1 cellular context compared by ENCODE assay signal in the genomic region with DNA sequence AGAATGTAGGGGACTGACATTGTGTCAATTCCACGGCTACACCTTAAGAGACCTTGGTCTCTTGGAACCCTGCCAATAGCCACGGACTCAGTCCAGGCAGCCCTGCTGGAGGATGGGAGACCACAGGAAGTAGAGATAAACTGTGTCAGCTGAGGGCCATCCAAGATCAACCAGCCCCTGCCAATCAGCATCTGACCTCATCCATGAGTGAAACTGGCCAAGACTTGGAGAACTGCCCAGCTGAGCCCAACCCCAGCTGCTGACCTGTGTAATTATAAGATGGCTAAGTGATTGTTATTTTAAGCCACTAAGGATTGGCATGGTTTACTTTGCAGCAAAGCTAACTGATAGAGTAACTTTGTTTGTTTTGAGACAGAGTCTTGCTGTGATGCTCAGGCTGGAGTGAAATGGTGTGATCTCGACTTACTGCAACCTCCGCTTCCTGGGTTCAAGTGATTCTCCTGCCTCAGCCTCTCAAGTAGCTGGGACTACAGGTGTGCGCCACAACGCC.
A peak's percentile ranks its signal among the peaks of the same experiment; 100 is the strongest.
TF ChIP-seq lines count a peak whose summit lies in the region.

No MANE protein-coding gene starts in this region.

TF ChIP-seq in HEK293, 187 proteins besides CTCF, POLR2A, EP300 and RAD21 (continued from another document and continues in another):
- TF ChIP-seq ZNF121 (tag by site-specific recombination; IDR thresholded peaks at IDR 0.05) (no peak), BCL11A (tag by site-specific recombination; IDR thresholded peaks at IDR 0.05; ENCODE audit: low read depth) (no peak), REPIN1 (tag by site-specific recombination; IDR thresholded peaks at IDR 0.05; ENCODE audit: low read depth) (no peak), ZNF24 (tag by site-specific recombination; IDR thresholded peaks at IDR 0.05) (peak; percentile 60; the same call in 1 of the 2 replicates), ZNF548 (tag by site-specific recombination; IDR thresholded peaks at IDR 0.05) (no peak), ZNF544 (tag by site-specific recombination; IDR thresholded peaks at IDR 0.05) (no peak), ZNF792 (tag by site-specific recombination; IDR thresholded peaks at IDR 0.05) (no peak), ZNF585B (tag by site-specific recombination; IDR thresholded peaks at IDR 0.05) (no peak), ZNF239 (tag by site-specific recombination; IDR thresholded peaks at IDR 0.05) (no peak), SCRT1 (tag by site-specific recombination; IDR thresholded peaks at IDR 0.05; ENCODE audit: borderline replicate concordance) (0 out of 2 replicates have a peak, but pooled peaks have one; percentile 30), ZNF140 (tag by site-specific recombination; IDR thresholded peaks at IDR 0.05) (no peak), ZNF549 (tag by site-specific recombination; IDR thresholded peaks at IDR 0.05) (no peak), ZBTB7A (tag by site-specific recombination; IDR thresholded peaks at IDR 0.05; ENCODE audit: low read depth) (no peak), ZNF221 (tag by site-specific recombination; IDR thresholded peaks at IDR 0.05; ENCODE audit: borderline replicate concordance) (no peak; the same call in 1 of the 2 replicates), ZNF155 (tag by site-specific recombination; IDR thresholded peaks at IDR 0.05) (no peak), ZNF335 (tag by site-specific recombination; conservative IDR thresholded peaks at IDR 0.05) (no peak), ZNF561 (tag by site-specific recombination; IDR thresholded peaks at IDR 0.05; ENCODE audit: borderline replicate concordance) (no peak), ZNF600 (tag by site-specific recombination; IDR thresholded peaks at IDR 0.05) (peak; percentile 50; the same call in 1 of the 2 replicates), ZNF660 (tag by site-specific recombination; IDR thresholded peaks at IDR 0.05) (no peak), MZF1 (tag by site-specific recombination; IDR thresholded peaks at IDR 0.05; ENCODE audit: borderline replicate concordance) (no peak), ZNF341 (tag by site-specific recombination; IDR thresholded peaks at IDR 0.05; ENCODE audit: low read depth) (no peak), TRIM28 (IDR thresholded peaks at IDR 0.05; ENCODE audit: borderline replicate concordance, low read length) (peak; percentile 97), GLI4 (tag by site-specific recombination; IDR thresholded peaks at IDR 0.05) (no peak), ZNF623 (tag by site-specific recombination; IDR thresholded peaks at IDR 0.05) (no peak), ZNF248 (tag by site-specific recombination; IDR thresholded peaks at IDR 0.05) (no peak), ZNF837 (tag by site-specific recombination; IDR thresholded peaks at IDR 0.05) (no peak), ZNF670 (tag by site-specific recombination; IDR thresholded peaks at IDR 0.05; ENCODE audit: low read depth) (no peak), ZNF514 (tag by site-specific recombination; IDR thresholded peaks at IDR 0.05) (no peak), YY2 (tag by site-specific recombination; IDR thresholded peaks at IDR 0.05) (no peak), ZBTB20 (tag by site-specific recombination; IDR thresholded peaks at IDR 0.05) (no peak), ZNF571 (tag by site-specific recombination; IDR thresholded peaks at IDR 0.05) (no peak), ZNF23 (tag by site-specific recombination; IDR thresholded peaks at IDR 0.05; ENCODE audit: borderline replicate concordance) (no peak)
- TF ChIP-seq, protein P1, sequence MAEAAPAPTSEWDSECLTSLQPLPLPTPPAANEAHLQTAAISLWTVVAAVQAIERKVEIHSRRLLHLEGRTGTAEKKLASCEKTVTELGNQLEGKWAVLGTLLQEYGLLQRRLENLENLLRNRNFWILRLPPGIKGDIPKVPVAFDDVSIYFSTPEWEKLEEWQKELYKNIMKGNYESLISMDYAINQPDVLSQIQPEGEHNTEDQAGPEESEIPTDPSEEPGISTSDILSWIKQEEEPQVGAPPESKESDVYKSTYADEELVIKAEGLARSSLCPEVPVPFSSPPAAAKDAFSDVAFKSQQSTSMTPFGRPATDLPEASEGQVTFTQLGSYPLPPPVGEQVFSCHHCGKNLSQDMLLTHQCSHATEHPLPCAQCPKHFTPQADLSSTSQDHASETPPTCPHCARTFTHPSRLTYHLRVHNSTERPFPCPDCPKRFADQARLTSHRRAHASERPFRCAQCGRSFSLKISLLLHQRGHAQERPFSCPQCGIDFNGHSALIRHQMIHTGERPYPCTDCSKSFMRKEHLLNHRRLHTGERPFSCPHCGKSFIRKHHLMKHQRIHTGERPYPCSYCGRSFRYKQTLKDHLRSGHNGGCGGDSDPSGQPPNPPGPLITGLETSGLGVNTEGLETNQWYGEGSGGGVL (tag by site-specific recombination; IDR thresholded peaks at IDR 0.05) = no peak
- TF ChIP-seq, protein P2, sequence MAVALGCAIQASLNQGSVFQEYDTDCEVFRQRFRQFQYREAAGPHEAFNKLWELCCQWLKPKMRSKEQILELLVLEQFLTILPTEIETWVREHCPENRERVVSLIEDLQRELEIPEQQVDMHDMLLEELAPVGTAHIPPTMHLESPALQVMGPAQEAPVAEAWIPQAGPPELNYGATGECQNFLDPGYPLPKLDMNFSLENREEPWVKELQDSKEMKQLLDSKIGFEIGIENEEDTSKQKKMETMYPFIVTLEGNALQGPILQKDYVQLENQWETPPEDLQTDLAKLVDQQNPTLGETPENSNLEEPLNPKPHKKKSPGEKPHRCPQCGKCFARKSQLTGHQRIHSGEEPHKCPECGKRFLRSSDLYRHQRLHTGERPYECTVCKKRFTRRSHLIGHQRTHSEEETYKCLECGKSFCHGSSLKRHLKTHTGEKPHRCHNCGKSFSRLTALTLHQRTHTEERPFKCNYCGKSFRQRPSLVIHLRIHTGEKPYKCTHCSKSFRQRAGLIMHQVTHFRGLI (tag by site-specific recombination; IDR thresholded peaks at IDR 0.05) = peak; percentile 96
- TF ChIP-seq, protein P3, sequence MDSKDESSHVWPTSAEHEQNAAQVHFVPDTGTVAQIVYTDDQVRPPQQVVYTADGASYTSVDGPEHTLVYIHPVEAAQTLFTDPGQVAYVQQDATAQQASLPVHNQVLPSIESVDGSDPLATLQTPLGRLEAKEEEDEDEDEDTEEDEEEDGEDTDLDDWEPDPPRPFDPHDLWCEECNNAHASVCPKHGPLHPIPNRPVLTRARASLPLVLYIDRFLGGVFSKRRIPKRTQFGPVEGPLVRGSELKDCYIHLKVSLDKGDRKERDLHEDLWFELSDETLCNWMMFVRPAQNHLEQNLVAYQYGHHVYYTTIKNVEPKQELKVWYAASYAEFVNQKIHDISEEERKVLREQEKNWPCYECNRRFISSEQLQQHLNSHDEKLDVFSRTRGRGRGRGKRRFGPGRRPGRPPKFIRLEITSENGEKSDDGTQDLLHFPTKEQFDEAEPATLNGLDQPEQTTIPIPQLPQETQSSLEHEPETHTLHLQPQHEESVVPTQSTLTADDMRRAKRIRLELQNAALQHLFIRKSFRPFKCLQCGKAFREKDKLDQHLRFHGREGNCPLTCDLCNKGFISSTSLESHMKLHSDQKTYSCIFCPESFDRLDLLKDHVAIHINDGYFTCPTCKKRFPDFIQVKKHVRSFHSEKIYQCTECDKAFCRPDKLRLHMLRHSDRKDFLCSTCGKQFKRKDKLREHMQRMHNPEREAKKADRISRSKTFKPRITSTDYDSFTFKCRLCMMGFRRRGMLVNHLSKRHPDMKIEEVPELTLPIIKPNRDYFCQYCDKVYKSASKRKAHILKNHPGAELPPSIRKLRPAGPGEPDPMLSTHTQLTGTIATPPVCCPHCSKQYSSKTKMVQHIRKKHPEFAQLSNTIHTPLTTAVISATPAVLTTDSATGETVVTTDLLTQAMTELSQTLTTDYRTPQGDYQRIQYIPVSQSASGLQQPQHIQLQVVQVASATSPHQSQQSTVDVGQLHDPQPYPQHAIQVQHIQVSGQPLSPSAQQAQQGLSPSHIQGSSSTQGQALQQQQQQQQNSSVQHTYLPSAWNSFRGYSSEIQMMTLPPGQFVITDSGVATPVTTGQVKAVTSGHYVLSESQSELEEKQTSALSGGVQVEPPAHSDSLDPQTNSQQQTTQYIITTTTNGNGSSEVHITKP (tag by site-specific recombination; IDR thresholded peaks at IDR 0.05) = peak; percentile 21; the same call in 1 of the 2 replicates
- TF ChIP-seq, protein P4, sequence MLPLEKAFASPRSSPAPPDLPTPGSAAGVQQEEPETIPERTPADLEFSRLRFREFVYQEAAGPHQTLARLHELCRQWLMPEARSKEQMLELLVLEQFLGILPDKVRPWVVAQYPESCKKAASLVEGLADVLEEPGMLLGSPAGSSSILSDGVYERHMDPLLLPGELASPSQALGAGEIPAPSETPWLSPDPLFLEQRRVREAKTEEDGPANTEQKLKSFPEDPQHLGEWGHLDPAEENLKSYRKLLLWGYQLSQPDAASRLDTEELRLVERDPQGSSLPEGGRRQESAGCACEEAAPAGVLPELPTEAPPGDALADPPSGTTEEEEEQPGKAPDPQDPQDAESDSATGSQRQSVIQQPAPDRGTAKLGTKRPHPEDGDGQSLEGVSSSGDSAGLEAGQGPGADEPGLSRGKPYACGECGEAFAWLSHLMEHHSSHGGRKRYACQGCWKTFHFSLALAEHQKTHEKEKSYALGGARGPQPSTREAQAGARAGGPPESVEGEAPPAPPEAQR (tag by site-specific recombination; IDR thresholded peaks at IDR 0.05) = no peak
- TF ChIP-seq, protein P5, sequence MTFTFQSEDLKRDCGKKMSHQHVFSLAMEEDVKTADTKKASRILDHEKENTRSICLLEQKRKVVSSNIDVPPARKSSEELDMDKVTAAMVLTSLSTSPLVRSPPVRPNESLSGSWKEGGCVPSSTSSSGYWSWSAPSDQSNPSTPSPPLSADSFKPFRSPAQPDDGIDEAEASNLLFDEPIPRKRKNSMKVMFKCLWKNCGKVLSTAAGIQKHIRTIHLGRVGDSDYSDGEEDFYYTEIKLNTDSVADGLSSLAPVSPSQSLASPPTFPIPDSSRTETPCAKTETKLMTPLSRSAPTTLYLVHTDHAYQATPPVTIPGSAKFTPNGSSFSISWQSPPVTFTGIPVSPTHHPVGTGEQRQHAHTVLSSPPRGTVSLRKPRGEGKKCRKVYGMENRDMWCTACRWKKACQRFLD (tag by site-specific recombination; IDR thresholded peaks at IDR 0.05) = no peak
- TF ChIP-seq, protein P6, sequence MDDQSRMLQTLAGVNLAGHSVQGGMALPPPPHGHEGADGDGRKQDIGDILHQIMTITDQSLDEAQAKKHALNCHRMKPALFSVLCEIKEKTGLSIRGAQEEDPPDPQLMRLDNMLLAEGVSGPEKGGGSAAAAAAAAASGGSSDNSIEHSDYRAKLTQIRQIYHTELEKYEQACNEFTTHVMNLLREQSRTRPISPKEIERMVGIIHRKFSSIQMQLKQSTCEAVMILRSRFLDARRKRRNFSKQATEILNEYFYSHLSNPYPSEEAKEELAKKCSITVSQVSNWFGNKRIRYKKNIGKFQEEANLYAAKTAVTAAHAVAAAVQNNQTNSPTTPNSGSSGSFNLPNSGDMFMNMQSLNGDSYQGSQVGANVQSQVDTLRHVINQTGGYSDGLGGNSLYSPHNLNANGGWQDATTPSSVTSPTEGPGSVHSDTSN (CRISPR knock-in tag; IDR thresholded peaks at IDR 0.05) = no peak
- TF ChIP-seq, protein P7, sequence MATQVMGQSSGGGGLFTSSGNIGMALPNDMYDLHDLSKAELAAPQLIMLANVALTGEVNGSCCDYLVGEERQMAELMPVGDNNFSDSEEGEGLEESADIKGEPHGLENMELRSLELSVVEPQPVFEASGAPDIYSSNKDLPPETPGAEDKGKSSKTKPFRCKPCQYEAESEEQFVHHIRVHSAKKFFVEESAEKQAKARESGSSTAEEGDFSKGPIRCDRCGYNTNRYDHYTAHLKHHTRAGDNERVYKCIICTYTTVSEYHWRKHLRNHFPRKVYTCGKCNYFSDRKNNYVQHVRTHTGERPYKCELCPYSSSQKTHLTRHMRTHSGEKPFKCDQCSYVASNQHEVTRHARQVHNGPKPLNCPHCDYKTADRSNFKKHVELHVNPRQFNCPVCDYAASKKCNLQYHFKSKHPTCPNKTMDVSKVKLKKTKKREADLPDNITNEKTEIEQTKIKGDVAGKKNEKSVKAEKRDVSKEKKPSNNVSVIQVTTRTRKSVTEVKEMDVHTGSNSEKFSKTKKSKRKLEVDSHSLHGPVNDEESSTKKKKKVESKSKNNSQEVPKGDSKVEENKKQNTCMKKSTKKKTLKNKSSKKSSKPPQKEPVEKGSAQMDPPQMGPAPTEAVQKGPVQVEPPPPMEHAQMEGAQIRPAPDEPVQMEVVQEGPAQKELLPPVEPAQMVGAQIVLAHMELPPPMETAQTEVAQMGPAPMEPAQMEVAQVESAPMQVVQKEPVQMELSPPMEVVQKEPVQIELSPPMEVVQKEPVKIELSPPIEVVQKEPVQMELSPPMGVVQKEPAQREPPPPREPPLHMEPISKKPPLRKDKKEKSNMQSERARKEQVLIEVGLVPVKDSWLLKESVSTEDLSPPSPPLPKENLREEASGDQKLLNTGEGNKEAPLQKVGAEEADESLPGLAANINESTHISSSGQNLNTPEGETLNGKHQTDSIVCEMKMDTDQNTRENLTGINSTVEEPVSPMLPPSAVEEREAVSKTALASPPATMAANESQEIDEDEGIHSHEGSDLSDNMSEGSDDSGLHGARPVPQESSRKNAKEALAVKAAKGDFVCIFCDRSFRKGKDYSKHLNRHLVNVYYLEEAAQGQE (tag by site-specific recombination; IDR thresholded peaks at IDR 0.05) = no peak
- TF ChIP-seq, protein P8, sequence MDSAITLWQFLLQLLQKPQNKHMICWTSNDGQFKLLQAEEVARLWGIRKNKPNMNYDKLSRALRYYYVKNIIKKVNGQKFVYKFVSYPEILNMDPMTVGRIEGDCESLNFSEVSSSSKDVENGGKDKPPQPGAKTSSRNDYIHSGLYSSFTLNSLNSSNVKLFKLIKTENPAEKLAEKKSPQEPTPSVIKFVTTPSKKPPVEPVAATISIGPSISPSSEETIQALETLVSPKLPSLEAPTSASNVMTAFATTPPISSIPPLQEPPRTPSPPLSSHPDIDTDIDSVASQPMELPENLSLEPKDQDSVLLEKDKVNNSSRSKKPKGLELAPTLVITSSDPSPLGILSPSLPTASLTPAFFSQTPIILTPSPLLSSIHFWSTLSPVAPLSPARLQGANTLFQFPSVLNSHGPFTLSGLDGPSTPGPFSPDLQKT (IDR thresholded peaks at IDR 0.05; ENCODE audit: borderline replicate concordance, low read depth, low read length) = no peak
- TF ChIP-seq, protein P9, sequence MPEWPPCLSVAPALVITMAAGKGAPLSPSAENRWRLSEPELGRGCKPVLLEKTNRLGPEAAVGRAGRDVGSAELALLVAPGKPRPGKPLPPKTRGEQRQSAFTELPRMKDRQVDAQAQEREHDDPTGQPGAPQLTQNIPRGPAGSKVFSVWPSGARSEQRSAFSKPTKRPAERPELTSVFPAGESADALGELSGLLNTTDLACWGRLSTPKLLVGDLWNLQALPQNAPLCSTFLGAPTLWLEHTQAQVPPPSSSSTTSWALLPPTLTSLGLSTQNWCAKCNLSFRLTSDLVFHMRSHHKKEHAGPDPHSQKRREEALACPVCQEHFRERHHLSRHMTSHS (tag by site-specific recombination; IDR thresholded peaks at IDR 0.05) = no peak
- TF ChIP-seq, protein P10, sequence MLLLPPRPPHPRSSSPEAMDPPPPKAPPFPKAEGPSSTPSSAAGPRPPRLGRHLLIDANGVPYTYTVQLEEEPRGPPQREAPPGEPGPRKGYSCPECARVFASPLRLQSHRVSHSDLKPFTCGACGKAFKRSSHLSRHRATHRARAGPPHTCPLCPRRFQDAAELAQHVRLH (tag by site-specific recombination; IDR thresholded peaks at IDR 0.05) = no peak
